24 cellular contexts compared by ENCODE assay signal in genomic region chr22:44204937-44205712, GRCh38. TPM values are rescaled to one million over a fixed set of nuclear protein-coding genes. Genes with fewer than 3 reads are reported as not detected.
DNase-seq lines count a peak whose midpoint lies in the region; ATAC-seq, FAIRE-seq and TF ChIP-seq lines count a peak whose summit lies in the region.
"Had no signal": no experiment of that assay in that cellular context is flagged by ENCODE, and none has a peak within 500 bp of the region (broad histone marks: within the 10 kb centered on the region; RNA-seq: fewer than 3 reads in every experiment).

No MANE protein-coding gene starts in this region.

- H3K4me3 ChIP-seq in H7 (ENCODE audit: insufficient read depth, low read depth, low read length) (no peak overlapping the region), bronchial epithelial cell (ENCODE audit: low read depth, low read length) (no peak overlapping the region)
- H3K4me3 ChIP-seq: smooth muscle cell had no signal

- intact Hi-C loops in sciatic nerve (cut with DNase I): no loop called here

- peak; percentile 6 for DNase-seq in activated CD4-positive, CD25-positive, alpha-beta regulatory T cell treated with anti-CD3 and anti-CD28 coated beads, Interleukin-2, amount 50 U/mL, for 72 hours
- DNase-seq in activated CD4-positive, CD25-positive, alpha-beta regulatory T cell (lab: John Stamatoyannopoulos, UW): no peak
- DNase-seq in H7 (peak; percentile 11), bronchial epithelial cell (ENCODE audit: low read depth) (no peak), sciatic nerve (ENCODE audit: low spot score) (peak; percentile 47)
- DNase-seq: activated T-cell treated with anti-CD3 and anti-CD28 coated beads, Interleukin-2, amount 50 U/mL, for 72 hours; DMS79; effector CD4-positive, alpha-beta T cell; erythroblast; foreskin fibroblast; KG1; NCI-H1694; NCI-H2171 treated with DMSO at 0.1 percent for 48 hours; Right ventricle myocardium superior; stimulated activated naive CD4-positive, alpha-beta T cell treated with Interleukin-2 at 50 U/mL for 16 hours; T1000 had no signal

- peak; percentile 81 for FAIRE-seq in bronchial epithelial cell (lab: Jason Lieb, UNC)
- FAIRE-seq: GM12892 had no signal

- no peak for TF ChIP-seq CTCF in bronchial epithelial cell (IDR thresholded peaks at IDR 0.05; ENCODE audit: insufficient read depth, low read length, severe bottlenecking)

- H3K36me3 ChIP-seq in H7 (replicated peaks; ENCODE audit: control insufficient read depth, insufficient read depth, low read length) (no peaks in the 10 kb centered on the region), bronchial epithelial cell (ENCODE audit: control insufficient read depth, insufficient read depth, low read length) (no peaks in the 10 kb centered on the region)

- H3K27me3 ChIP-seq in H7 (ENCODE audit: control insufficient read depth, insufficient read depth, low read length): no peaks in the 10 kb centered on the region
- H3K27me3 ChIP-seq in bronchial epithelial cell (ENCODE audit: control insufficient read depth, insufficient read depth, low read length): peaks cover 2% of the 10 kb centered on the region

- ATAC-seq in sciatic nerve (no peak), GM18498 (IDR thresholded peaks at IDR 0.05; ENCODE audit: unreplicated experiment) (no peak), HG02852 (IDR thresholded peaks at IDR 0.05; ENCODE audit: unreplicated experiment) (no peak), HG02678 (IDR thresholded peaks at IDR 0.05; ENCODE audit: unreplicated experiment) (no peak)
- ATAC-seq: activated CD4-positive, CD25-positive, alpha-beta regulatory T cell treated with anti-CD3 and anti-CD28 coated beads, Interleukin-2, amount 50 U/mL, for 24 hours; activated naive CD4-positive, alpha-beta T cell treated with anti-CD3 and anti-CD28 coated beads, Interleukin-2, amount 50 U/mL, for 72 hours; activated T-cell treated with anti-CD3 and anti-CD28 coated beads, Interleukin-2, amount 50 U/mL, for 72 hours; left lobe of liver had no signal

RNA-seq across cellular contexts. Expression of gene PARVG, which starts 24.4 kb away (rescaled TPM):
- total RNA-seq in H7 (2014; rRNA removed; shearing (Covaris generic)): 0.21 TPM in 1 of 2 replicates, not detected in the other
- total RNA-seq in bronchial epithelial cell (not detected in 2 replicates), sciatic nerve (16.7 TPM)

Comparison
In these comparisons a context has a peak if more than half of its experiments do, and no peak if none do; other contexts are left out.
1. DNase-seq: peak in activated CD4-positive, CD25-positive, alpha-beta regulatory T cell treated with anti-CD3 and anti-CD28 coated beads, Interleukin-2, amount 50 U/mL, for 72 hours (single experiment), H7 (single experiment) and sciatic nerve (single experiment); none in activated CD4-positive, CD25-positive, alpha-beta regulatory T cell (0 of 4) and bronchial epithelial cell (single experiment).
2. RNA of gene PARVG, which starts 24.4 kb away (total RNA-seq): 16.7 TPM in sciatic nerve (single experiment); 0.21 TPM in H7 and not detected in bronchial epithelial cell; every median in the first group is over 10 times any median in the second.